Comparison of ENCODE assay signal across 31 cellular contexts in genomic region chr22:47784991-47785390, GRCh38.
"Had no signal": no experiment of that assay in that cellular context is flagged by ENCODE, and none has a peak within 500 bp of the region (broad histone marks: within the 10 kb centered on the region; RNA-seq: fewer than 3 reads in every experiment).

No MANE protein-coding gene starts in this region.

- H3K4me1 Mint-ChIP-seq: activated CD4-positive, alpha-beta T cell treated with anti-CD3 and anti-CD28 coated beads, Interleukin-2, amount 10 ng/mL, durations not matched to agents 24 days and 14 days had no signal

- H3K4me3 Mint-ChIP-seq: activated CD4-positive, alpha-beta T cell treated with anti-CD3 and anti-CD28 coated beads, Interleukin-2, amount 10 ng/mL, durations not matched to agents 24 days and 14 days; activated CD8-positive, alpha-beta T cell treated with anti-CD3 and anti-CD28 coated beads for 36 hours; activated naive CD4-positive, alpha-beta T cell treated with anti-CD3 and anti-CD28 coated beads for 36 hours; activated T-cell treated with anti-CD3 and anti-CD28 coated beads, Interleukin-2, amount 50 U/mL, for 4 hours; activated T-helper 1 cell treated with anti-CD3 and anti-CD28 coated beads, Interleukin-12 subunit alpha, Interleukin-12 subunit beta, Interleukin-2, Interleukin-4 antibody, amounts not matched to agents 30 ng/mL and 10 ng/mL and 1 ng/mL, durations not matched to agents 14 hours and 24 hours and 36 hours; T-helper 1 cell treated with Interleukin-12 subunit alpha and Interleukin-12 subunit beta and Interleukin-4 antibody, amounts not matched to agents 30 μg/mL and 1 μg/mL, for 36 hours; T-helper 2 cell treated with Interferon-gamma antibody and Interleukin-4, amounts not matched to agents 5 μg/mL and 100 μg/mL, for 36 hours had no signal

- H3K4me3 ChIP-seq: adrenal gland, body of pancreas, breast epithelium, MG63, Peyer's patch, SJSA1 had no signal

- H3K27ac ChIP-seq: adrenal gland, body of pancreas, breast epithelium, Peyer's patch, SJSA1 had no signal

- H3K27me3 Mint-ChIP-seq: activated CD4-positive, alpha-beta T cell treated with anti-CD3 and anti-CD28 coated beads, Interleukin-2, amount 10 ng/mL, durations not matched to agents 24 days and 14 days had no signal

- DNase-seq: activated CD4-positive, alpha-beta T cell treated with anti-CD3 and anti-CD28 coated beads, Interleukin-2, amount 10 ng/mL, durations not matched to agents 24 days and 14 days; activated CD4-positive, alpha-beta T cell treated with anti-CD3 and anti-CD28 coated beads, Interleukin-2, amount 50 U/mL, for 4 hours; activated CD8-positive, alpha-beta T cell treated with anti-CD3 and anti-CD28 coated beads for 36 hours; activated gamma-delta T cell treated with Interleukin-2 at 50 U/mL for 16 hours; activated naive CD4-positive, alpha-beta T cell treated with anti-CD3 and anti-CD28 coated beads for 36 hours; activated T-cell treated with anti-CD3 and anti-CD28 coated beads for 4 hours; activated T-cell treated with anti-CD3 and anti-CD28 coated beads, Interleukin-2, amount 50 U/mL, for 4 hours; body of pancreas; Kasumi-1; KBM-7; MG63; NCI-H1048; NCI-H1105 treated with DMSO at 0.1 percent for 48 hours; NCI-H1436; NCI-H1694; NCI-H1930; NCI-H2081 treated with DMSO at 0.1 percent for 48 hours; NCI-H345; NCI-H524 treated with DMSO at 0.1 percent for 48 hours; PC-3; RPMI8226; SHP77 treated with DMSO at 0.1 percent for 48 hours; SK-N-SH had no signal

- H3K27ac Mint-ChIP-seq: activated CD4-positive, alpha-beta T cell treated with anti-CD3 and anti-CD28 coated beads, Interleukin-2, amount 10 ng/mL, durations not matched to agents 24 days and 14 days; activated CD8-positive, alpha-beta T cell treated with anti-CD3 and anti-CD28 coated beads for 36 hours; activated naive CD4-positive, alpha-beta T cell treated with anti-CD3 and anti-CD28 coated beads for 36 hours; activated naive CD4-positive, alpha-beta T cell treated with anti-CD3 and anti-CD28 coated beads, Interleukin-2, amount 50 U/mL, for 72 hours; activated T-helper 1 cell treated with anti-CD3 and anti-CD28 coated beads, Interleukin-12 subunit alpha, Interleukin-12 subunit beta, Interleukin-2, Interleukin-4 antibody, amounts not matched to agents 30 ng/mL and 10 ng/mL and 1 ng/mL, durations not matched to agents 14 hours and 24 hours and 36 hours; T-helper 1 cell treated with Interleukin-12 subunit alpha and Interleukin-12 subunit beta and Interleukin-4 antibody, amounts not matched to agents 30 μg/mL and 1 μg/mL, for 36 hours; T-helper 2 cell treated with Interferon-gamma antibody and Interleukin-4, amounts not matched to agents 5 μg/mL and 100 μg/mL, for 36 hours had no signal

- H3K9me3 Mint-ChIP-seq: activated CD4-positive, alpha-beta T cell treated with anti-CD3 and anti-CD28 coated beads, Interleukin-2, amount 10 ng/mL, durations not matched to agents 24 days and 14 days; activated T-cell treated with anti-CD3 and anti-CD28 coated beads, Interleukin-2, amount 50 U/mL, for 4 hours; activated T-helper 1 cell treated with anti-CD3 and anti-CD28 coated beads, Interleukin-12 subunit alpha, Interleukin-12 subunit beta, Interleukin-2, Interleukin-4 antibody, amounts not matched to agents 30 ng/mL and 10 ng/mL and 1 ng/mL, durations not matched to agents 14 hours and 24 hours and 36 hours; T-helper 1 cell treated with Interleukin-12 subunit alpha and Interleukin-12 subunit beta and Interleukin-4 antibody, amounts not matched to agents 30 μg/mL and 1 μg/mL, for 36 hours; T-helper 2 cell treated with Interferon-gamma antibody and Interleukin-4, amounts not matched to agents 5 μg/mL and 100 μg/mL, for 36 hours had no signal
